ENCODE assay signal across 11 cellular contexts in the genomic region with DNA sequence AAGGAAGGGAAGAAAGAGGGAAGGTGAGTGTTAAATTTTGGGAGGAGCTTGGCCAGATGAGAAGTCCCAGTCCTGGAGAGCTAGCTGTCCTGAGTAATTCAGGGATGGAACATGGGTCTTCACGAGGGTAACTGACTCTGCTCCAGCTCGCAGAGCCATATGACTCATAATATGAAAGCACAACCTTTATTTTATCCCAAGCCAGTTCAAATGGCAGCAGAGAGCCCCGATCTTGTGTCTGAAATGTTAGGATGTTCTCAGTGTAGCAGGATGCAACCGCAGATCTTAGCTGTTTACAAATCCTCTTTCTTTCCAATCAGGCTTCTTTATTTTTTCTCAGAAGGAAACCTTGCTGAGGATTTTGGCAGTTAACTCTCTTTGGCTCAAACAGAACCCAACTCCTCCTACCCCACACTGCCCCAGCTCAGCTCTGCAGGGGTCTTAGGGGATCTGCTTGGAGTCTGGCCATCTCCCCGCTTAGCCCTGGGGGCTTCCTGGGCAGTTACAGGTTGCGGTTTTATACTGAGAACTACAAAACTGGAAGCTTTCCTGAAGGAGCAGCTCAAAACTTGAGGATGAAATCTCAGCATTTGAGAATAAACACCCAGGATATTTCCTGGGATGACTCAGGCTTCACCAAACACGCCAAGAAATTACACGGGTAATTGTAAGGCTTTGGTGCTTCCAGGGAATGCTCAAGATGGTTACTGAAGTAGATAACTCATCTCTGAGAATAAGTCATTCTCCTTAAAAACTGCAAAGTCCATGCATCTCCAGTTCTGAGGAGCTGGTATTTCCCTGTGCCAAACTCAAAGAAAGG.
A peak's percentile ranks its signal among the peaks of the same experiment; 100 is the strongest.
DNase-seq lines count a peak whose midpoint lies in the region; ATAC-seq and TF ChIP-seq lines count a peak whose summit lies in the region.
"Had no signal": no experiment of that assay in that cellular context is flagged by ENCODE, and none has a peak within 500 bp of the region (broad histone marks: within the 10 kb centered on the region; RNA-seq: fewer than 3 reads in every experiment).

No MANE protein-coding gene starts in this region.

- no peak overlapping the region for H3K4me3 Mint-ChIP-seq in type B pancreatic cell
- H3K4me3 Mint-ChIP-seq: naive thymus-derived CD4-positive, alpha-beta T cell had no signal

- H3K4me3 ChIP-seq in astrocyte of the spinal cord (ENCODE audit: low read depth, low read length): peak overlapping the region; percentile 10

- in situ Hi-C loops in astrocyte of the spinal cord (cut with HindIII; ENCODE audit: low sequenced_read_pairs): no loop called here

- H3K4me1 Mint-ChIP-seq in type B pancreatic cell (ENCODE audit: unreplicated experiment): peaks cover 4% of the 10 kb centered on the region

- H3K36me3 Mint-ChIP-seq in type B pancreatic cell: peaks cover 6% of the 10 kb centered on the region

- H3K27me3 Mint-ChIP-seq in type B pancreatic cell: no peaks in the 10 kb centered on the region
- H3K27me3 Mint-ChIP-seq: naive thymus-derived CD4-positive, alpha-beta T cell had no signal

- peaks cover 27% of the 10 kb centered on the region for H3K9me3 Mint-ChIP-seq in type B pancreatic cell

- no peak for ATAC-seq in HG02623 (IDR thresholded peaks at IDR 0.05; ENCODE audit: unreplicated experiment)
- ATAC-seq: naive thymus-derived CD4-positive, alpha-beta T cell had no signal

- DNase-seq in H4 (ENCODE audit: low spot score) (peak; percentile 81), astrocyte of the spinal cord (ENCODE audit: low read depth, low spot score) (peak; percentile 89), inferior parietal cortex (ENCODE audit: extremely low spot score) (peak; percentile 39), superior temporal gyrus (ENCODE audit: extremely low spot score) (peak; percentile 44), type B pancreatic cell (ENCODE audit: extremely low spot score, unreplicated experiment) (no peak), SK-N-DZ (ENCODE audit: low spot score) (no peak), NCI-H128 (lab: John Stamatoyannopoulos, UW; ENCODE audit: unreplicated experiment) (no peak)
- DNase-seq: MV-4-11; naive thymus-derived CD4-positive, alpha-beta T cell; T-helper 1 cell had no signal

- TF ChIP-seq CTCF in astrocyte of the spinal cord (IDR thresholded peaks at IDR 0.05; ENCODE audit: low read depth, low read length) (no peak), type B pancreatic cell (conservative IDR thresholded peaks at IDR 0.05) (no peak)

- no peak overlapping the region for H3K27ac Mint-ChIP-seq in type B pancreatic cell
- H3K27ac Mint-ChIP-seq: naive thymus-derived CD4-positive, alpha-beta T cell had no signal

Comparison
In these comparisons a context has a peak if more than half of its experiments do, and no peak if none do; other contexts are left out.
1. DNase-seq: peak in H4 (single experiment), astrocyte of the spinal cord (single experiment), inferior parietal cortex (single experiment) and superior temporal gyrus (single experiment); none in type B pancreatic cell (single experiment), SK-N-DZ (single experiment) and NCI-H128 (single experiment).